ENCODE assay signal across 2 cellular contexts in the genomic region with DNA sequence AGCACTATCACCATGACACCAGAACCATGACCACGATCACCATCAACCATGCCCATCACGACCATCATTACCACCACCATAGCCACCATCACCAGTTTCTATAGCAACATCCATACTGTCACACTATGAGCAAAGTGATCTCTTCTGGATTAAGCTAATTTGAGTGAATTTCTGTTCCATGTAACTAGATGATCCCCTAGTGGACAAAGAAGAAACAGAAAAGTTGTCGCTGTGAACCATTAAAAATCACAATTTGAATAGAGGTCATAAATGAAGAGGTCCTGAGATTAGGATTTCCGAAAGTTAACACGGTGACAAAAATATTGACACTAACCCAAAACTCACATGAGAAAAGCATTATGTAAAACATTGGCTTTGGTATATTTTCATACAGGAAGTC.
TF ChIP-seq lines count a peak whose summit lies in the region.

No MANE protein-coding gene starts in this region.

TF ChIP-seq in IMR-90, 13 proteins besides CTCF, POLR2A, EP300 and RAD21:
- TF ChIP-seq MXI1 (IDR thresholded peaks at IDR 0.05; ENCODE audit: borderline replicate concordance, low read depth, low read length) (no peak), CEBPB (IDR thresholded peaks at IDR 0.05; ENCODE audit: low read depth, low read length) (no peak), SMC3 (IDR thresholded peaks at IDR 0.05; ENCODE audit: low read depth, low read length) (no peak), BHLHE40 (IDR thresholded peaks at IDR 0.05; ENCODE audit: low read depth, low read length) (no peak), CHD1 (IDR thresholded peaks at IDR 0.05; ENCODE audit: low read depth, low read length) (no peak), RCOR1 (IDR thresholded peaks at IDR 0.05; ENCODE audit: insufficient replicate concordance, low read length) (no peak), MAZ (IDR thresholded peaks at IDR 0.05; ENCODE audit: borderline replicate concordance, low read depth, low read length) (no peak), RFX5 (IDR thresholded peaks at IDR 0.05; ENCODE audit: low read depth, low read length) (no peak), NFE2L2 (IDR thresholded peaks at IDR 0.05; ENCODE audit: low read depth, low read length) (no peak), MAFK (IDR thresholded peaks at IDR 0.05; ENCODE audit: low read depth, low read length) (no peak)
- TF ChIP-seq, protein P1, sequence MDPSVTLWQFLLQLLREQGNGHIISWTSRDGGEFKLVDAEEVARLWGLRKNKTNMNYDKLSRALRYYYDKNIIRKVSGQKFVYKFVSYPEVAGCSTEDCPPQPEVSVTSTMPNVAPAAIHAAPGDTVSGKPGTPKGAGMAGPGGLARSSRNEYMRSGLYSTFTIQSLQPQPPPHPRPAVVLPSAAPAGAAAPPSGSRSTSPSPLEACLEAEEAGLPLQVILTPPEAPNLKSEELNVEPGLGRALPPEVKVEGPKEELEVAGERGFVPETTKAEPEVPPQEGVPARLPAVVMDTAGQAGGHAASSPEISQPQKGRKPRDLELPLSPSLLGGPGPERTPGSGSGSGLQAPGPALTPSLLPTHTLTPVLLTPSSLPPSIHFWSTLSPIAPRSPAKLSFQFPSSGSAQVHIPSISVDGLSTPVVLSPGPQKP (IDR thresholded peaks at IDR 0.05; ENCODE audit: borderline replicate concordance, low read depth, low read length) = no peak
- TF ChIP-seq, protein P2, sequence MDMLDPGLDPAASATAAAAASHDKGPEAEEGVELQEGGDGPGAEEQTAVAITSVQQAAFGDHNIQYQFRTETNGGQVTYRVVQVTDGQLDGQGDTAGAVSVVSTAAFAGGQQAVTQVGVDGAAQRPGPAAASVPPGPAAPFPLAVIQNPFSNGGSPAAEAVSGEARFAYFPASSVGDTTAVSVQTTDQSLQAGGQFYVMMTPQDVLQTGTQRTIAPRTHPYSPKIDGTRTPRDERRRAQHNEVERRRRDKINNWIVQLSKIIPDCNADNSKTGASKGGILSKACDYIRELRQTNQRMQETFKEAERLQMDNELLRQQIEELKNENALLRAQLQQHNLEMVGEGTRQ (IDR thresholded peaks at IDR 0.05; ENCODE audit: low read depth, low read length) = no peak

TF ChIP-seq in GM12878, 131 proteins besides CTCF, POLR2A, EP300 and RAD21:
- no peak for TF ChIP-seq RBBP5 (conservative IDR thresholded peaks at IDR 0.05)
- no peak for TF ChIP-seq ZNF207 (IDR thresholded peaks at IDR 0.05; ENCODE audit: borderline replicate concordance)
- no peak for TF ChIP-seq HDAC6 (IDR thresholded peaks at IDR 0.05; ENCODE audit: unreplicated experiment)
- no peak for TF ChIP-seq IKZF1 (conservative IDR thresholded peaks at IDR 0.05)
- TF ChIP-seq, protein P3, sequence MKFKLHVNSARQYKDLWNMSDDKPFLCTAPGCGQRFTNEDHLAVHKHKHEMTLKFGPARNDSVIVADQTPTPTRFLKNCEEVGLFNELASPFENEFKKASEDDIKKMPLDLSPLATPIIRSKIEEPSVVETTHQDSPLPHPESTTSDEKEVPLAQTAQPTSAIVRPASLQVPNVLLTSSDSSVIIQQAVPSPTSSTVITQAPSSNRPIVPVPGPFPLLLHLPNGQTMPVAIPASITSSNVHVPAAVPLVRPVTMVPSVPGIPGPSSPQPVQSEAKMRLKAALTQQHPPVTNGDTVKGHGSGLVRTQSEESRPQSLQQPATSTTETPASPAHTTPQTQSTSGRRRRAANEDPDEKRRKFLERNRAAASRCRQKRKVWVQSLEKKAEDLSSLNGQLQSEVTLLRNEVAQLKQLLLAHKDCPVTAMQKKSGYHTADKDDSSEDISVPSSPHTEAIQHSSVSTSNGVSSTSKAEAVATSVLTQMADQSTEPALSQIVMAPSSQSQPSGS (IDR thresholded peaks at IDR 0.05; ENCODE audit: low read length) = no peak
- no peak for TF ChIP-seq SIN3A (IDR thresholded peaks at IDR 0.05; ENCODE audit: low read depth, low read length)
- TF ChIP-seq KLF5 (IDR thresholded peaks at IDR 0.05; ENCODE audit: partially characterized antibody) = no peak
- no peak for TF ChIP-seq MTA3 (IDR thresholded peaks at IDR 0.05; ENCODE audit: borderline replicate concordance, low read length)
- no peak for TF ChIP-seq RFX5 (IDR thresholded peaks at IDR 0.05; ENCODE audit: low read depth, low read length)
- no peak for TF ChIP-seq HDAC2 (IDR thresholded peaks at IDR 0.05)
- TF ChIP-seq JUNB (IDR thresholded peaks at IDR 0.05) = no peak
- no peak for TF ChIP-seq ZBTB40 (IDR thresholded peaks at IDR 0.05; ENCODE audit: borderline replicate concordance)
- TF ChIP-seq, protein P4, sequence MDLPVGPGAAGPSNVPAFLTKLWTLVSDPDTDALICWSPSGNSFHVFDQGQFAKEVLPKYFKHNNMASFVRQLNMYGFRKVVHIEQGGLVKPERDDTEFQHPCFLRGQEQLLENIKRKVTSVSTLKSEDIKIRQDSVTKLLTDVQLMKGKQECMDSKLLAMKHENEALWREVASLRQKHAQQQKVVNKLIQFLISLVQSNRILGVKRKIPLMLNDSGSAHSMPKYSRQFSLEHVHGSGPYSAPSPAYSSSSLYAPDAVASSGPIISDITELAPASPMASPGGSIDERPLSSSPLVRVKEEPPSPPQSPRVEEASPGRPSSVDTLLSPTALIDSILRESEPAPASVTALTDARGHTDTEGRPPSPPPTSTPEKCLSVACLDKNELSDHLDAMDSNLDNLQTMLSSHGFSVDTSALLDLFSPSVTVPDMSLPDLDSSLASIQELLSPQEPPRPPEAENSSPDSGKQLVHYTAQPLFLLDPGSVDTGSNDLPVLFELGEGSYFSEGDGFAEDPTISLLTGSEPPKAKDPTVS (IDR thresholded peaks at IDR 0.05; ENCODE audit: low read depth, low read length) = no peak
- no peak for TF ChIP-seq SMAD5 (IDR thresholded peaks at IDR 0.05; ENCODE audit: low read depth)
- no peak for TF ChIP-seq ZNF622 (IDR thresholded peaks at IDR 0.05)
- no peak for TF ChIP-seq JUND (IDR thresholded peaks at IDR 0.05; ENCODE audit: low read depth, low read length)
- TF ChIP-seq POU2F2 (IDR thresholded peaks at IDR 0.05; ENCODE audit: borderline replicate concordance, low read depth, low read length) = no peak
- TF ChIP-seq IRF3 (IDR thresholded peaks at IDR 0.05) = no peak
- TF ChIP-seq, protein P5, sequence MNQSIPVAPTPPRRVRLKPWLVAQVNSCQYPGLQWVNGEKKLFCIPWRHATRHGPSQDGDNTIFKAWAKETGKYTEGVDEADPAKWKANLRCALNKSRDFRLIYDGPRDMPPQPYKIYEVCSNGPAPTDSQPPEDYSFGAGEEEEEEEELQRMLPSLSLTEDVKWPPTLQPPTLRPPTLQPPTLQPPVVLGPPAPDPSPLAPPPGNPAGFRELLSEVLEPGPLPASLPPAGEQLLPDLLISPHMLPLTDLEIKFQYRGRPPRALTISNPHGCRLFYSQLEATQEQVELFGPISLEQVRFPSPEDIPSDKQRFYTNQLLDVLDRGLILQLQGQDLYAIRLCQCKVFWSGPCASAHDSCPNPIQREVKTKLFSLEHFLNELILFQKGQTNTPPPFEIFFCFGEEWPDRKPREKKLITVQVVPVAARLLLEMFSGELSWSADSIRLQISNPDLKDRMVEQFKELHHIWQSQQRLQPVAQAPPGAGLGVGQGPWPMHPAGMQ (IDR thresholded peaks at IDR 0.05; ENCODE audit: borderline replicate concordance) = no peak
- no peak for TF ChIP-seq SREBF2 (IDR thresholded peaks at IDR 0.05; ENCODE audit: low read length)
